Comparison of ENCODE assay signal across 29 cellular contexts in the genomic region with DNA sequence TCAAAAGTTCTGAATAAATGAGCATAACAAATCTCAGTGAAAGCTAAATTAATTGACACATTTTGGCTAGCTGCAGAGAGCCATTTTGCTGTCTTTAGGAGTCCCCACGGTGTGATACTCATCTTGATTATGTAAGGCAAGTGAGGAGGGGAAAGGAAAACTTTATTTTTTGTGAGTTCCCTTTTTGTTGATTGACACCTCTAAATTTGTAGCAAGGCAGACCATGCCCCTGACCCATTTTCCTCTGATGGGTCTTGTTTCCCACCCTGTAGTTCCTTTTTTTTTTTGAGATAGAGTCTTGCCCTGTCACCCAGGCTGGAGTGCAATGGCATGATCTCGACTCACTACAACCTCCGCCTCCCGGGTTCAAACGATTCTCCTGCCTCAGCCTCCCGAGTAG.
"Had no signal": no experiment of that assay in that cellular context is flagged by ENCODE, and none has a peak within 500 bp of the region (broad histone marks: within the 10 kb centered on the region; RNA-seq: fewer than 3 reads in every experiment).

No MANE protein-coding gene starts in this region.

- H3K27me3 ChIP-seq: brain microvascular endothelial cell, SJCRH30 had no signal

- H3K9me3 ChIP-seq: SJCRH30 had no signal

- H3K27ac ChIP-seq: brain microvascular endothelial cell, SJCRH30, SK-N-MC had no signal

- H3K4me3 ChIP-seq: SJCRH30, SK-N-MC had no signal

- H3K36me3 ChIP-seq: brain microvascular endothelial cell, SJCRH30 had no signal

- DNase-seq: activated CD4-positive, alpha-beta T cell treated with anti-CD3 and anti-CD28 coated beads, Interleukin-2, amount 10 ng/mL, durations not matched to agents 24 days and 14 days; activated CD4-positive, alpha-beta T cell treated with anti-CD3 and anti-CD28 coated beads, Interleukin-2, amount 50 U/mL, for 4 hours; activated CD8-positive, alpha-beta T cell treated with anti-CD3 and anti-CD28 coated beads for 36 hours; activated effector memory CD4-positive, alpha-beta T cell treated with anti-CD3 and anti-CD28 coated beads, Interleukin-2, amount 50 U/mL, for 16 hours; activated naive CD4-positive, alpha-beta T cell; activated naive CD4-positive, alpha-beta T cell treated with anti-CD3 and anti-CD28 coated beads, Interleukin-2, amount 50 U/mL, for 16 hours; activated naive CD8-positive, alpha-beta T cell treated with anti-CD3 and anti-CD28 coated beads for 36 hours; activated T-cell treated with anti-CD3 and anti-CD28 coated beads, Interleukin-2, amount 50 U/mL, for 1 hour; activated T-cell treated with anti-CD3 and anti-CD28 coated beads, Interleukin-2, amount 50 U/mL, for 72 hours; amniotic stem cell; aorta; brain microvascular endothelial cell; central memory CD4-positive, alpha-beta T cell; Karpas-422; NCI-H1048; NCI-H1105 treated with DMSO at 0.1 percent for 48 hours; NCI-H1436; NCI-H1694 treated with DMSO at 0.1 percent for 48 hours; NCI-H2029; NCI-H2107; NCI-H2171; NCI-H510A; NCI-H526; NCI-H748 treated with DMSO at 0.1 percent for 48 hours; NK-92 treated with Interleukin-12 subunit alpha and Interleukin-12 subunit beta, amount 100 ng/mL, for 24 hours; SHP77; SJCRH30 had no signal

- ATAC-seq: activated CD8-positive, alpha-beta T cell treated with anti-CD3 and anti-CD28 coated beads for 36 hours; activated T-cell treated with anti-CD3 and anti-CD28 coated beads, Interleukin-2, amount 50 U/mL, for 72 hours; activated T-helper 17 cell treated with anti-CD3 and anti-CD28 coated beads, Interleukin-2, amount 50 U/mL, for 72 hours had no signal
